ENCODE assay signal across 9 cellular contexts in genomic region chr4:73603307-73603710, GRCh38.
DNase-seq lines count a peak whose midpoint lies in the region; ATAC-seq and FAIRE-seq lines count a peak whose summit lies in the region.
"Had no signal": no experiment of that assay in that cellular context is flagged by ENCODE, and none has a peak within 500 bp of the region (broad histone marks: within the 10 kb centered on the region; RNA-seq: fewer than 3 reads in every experiment).

No MANE protein-coding gene starts in this region.

- no peaks in the 10 kb centered on the region for H3K27me3 Mint-ChIP-seq in memory B cell

- H3K27ac Mint-ChIP-seq in memory B cell: peak overlapping the region; percentile 88
- H3K27ac Mint-ChIP-seq: activated CD8-positive, alpha-beta memory T cell treated with anti-CD3 and anti-CD28 coated beads, Interleukin-2, amount 10 ng/mL, durations not matched to agents 7 days and 5 days had no signal

- DNase-seq in RKO (ENCODE audit: low spot score) (peak; percentile 64), memory B cell (ENCODE audit: low spot score in 2 of 2) (no peak), COLO829 (ENCODE audit: low spot score) (no peak), HTR-8/SVneo (ENCODE audit: insufficient read length, low spot score) (no peak)
- DNase-seq: activated CD8-positive, alpha-beta memory T cell treated with anti-CD3 and anti-CD28 coated beads, Interleukin-2, amount 10 ng/mL, durations not matched to agents 7 days and 5 days had no signal

- H3K4me1 Mint-ChIP-seq in memory B cell: peaks cover 28% of the 10 kb centered on the region

- ATAC-seq in GM18498 (IDR thresholded peaks at IDR 0.05; ENCODE audit: unreplicated experiment): peak; percentile 38
- ATAC-seq in HG02840 (IDR thresholded peaks at IDR 0.05; ENCODE audit: low FRiP score, unreplicated experiment): peak; percentile 40
- peak; percentile 60 for ATAC-seq in memory B cell (ENCODE audit: low read depth)
- no peak for ATAC-seq in GM21576 (IDR thresholded peaks at IDR 0.05; ENCODE audit: unreplicated experiment)
- ATAC-seq in HG03280 (IDR thresholded peaks at IDR 0.05; ENCODE audit: unreplicated experiment): no peak
- ATAC-seq: activated CD8-positive, alpha-beta memory T cell treated with anti-CD3 and anti-CD28 coated beads, Interleukin-2, amount 10 ng/mL, durations not matched to agents 7 days and 5 days had no signal

- H3K4me3 Mint-ChIP-seq in memory B cell: no peak overlapping the region
- H3K4me3 Mint-ChIP-seq: activated CD8-positive, alpha-beta memory T cell treated with anti-CD3 and anti-CD28 coated beads, Interleukin-2, amount 10 ng/mL, durations not matched to agents 7 days and 5 days had no signal

- no peaks in the 10 kb centered on the region for H3K9me3 Mint-ChIP-seq in memory B cell

- no peak for FAIRE-seq in HTR-8/SVneo (lab: Jason Lieb, UNC)

- peaks cover 1% of the 10 kb centered on the region for H3K36me3 Mint-ChIP-seq in memory B cell
- H3K36me3 Mint-ChIP-seq: activated CD8-positive, alpha-beta memory T cell treated with anti-CD3 and anti-CD28 coated beads, Interleukin-2, amount 10 ng/mL, durations not matched to agents 7 days and 5 days had no signal

Comparison
In these comparisons a context has a peak if more than half of its experiments do, and no peak if none do; other contexts are left out.
1. ATAC-seq: peak in GM18498 (single experiment), HG02840 (single experiment) and memory B cell (single experiment); none in GM21576 (single experiment) and HG03280 (single experiment).